Comparison of ENCODE assay signal across 21 cellular contexts in the genomic region with DNA sequence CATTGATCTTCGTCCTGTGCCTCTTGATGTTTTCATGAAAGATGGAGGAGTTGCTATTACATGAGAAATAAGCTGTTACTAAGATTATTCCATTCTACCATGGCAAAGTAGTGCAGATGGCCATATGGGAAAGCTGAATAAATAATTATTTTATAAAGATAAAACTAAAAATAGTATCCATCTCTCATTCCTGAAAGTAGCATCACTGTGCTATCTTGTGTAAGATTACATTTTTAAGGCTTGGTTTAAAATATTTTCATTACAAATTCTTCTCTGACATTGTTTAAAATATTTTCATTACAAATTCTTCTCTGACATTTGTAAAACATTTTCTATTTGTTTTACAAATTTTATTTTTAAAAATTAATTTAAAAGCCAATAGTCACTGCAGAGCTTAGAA.
A peak's percentile ranks its signal among the peaks of the same experiment; 100 is the strongest.
DNase-seq lines count a peak whose midpoint lies in the region; ATAC-seq and TF ChIP-seq lines count a peak whose summit lies in the region.
"Had no signal": no experiment of that assay in that cellular context is flagged by ENCODE, and none has a peak within 500 bp of the region (broad histone marks: within the 10 kb centered on the region; RNA-seq: fewer than 3 reads in every experiment).

No MANE protein-coding gene starts in this region.

- ATAC-seq in WTC11 (no peak), gastrocnemius medialis (no peak), PC-3 (no peak), GM21528 (IDR thresholded peaks at IDR 0.05; ENCODE audit: low FRiP score, unreplicated experiment) (no peak)
- ATAC-seq: Panc1 had no signal

- H3K27ac Mint-ChIP-seq in WTC11: 0 out of 2 replicates have a peak overlapping the region, but pooled peaks have one; percentile 37
- H3K27ac Mint-ChIP-seq: CD4-positive, CD25-positive, alpha-beta regulatory T cell; T-helper 1 cell treated with Interleukin-12 subunit alpha and Interleukin-12 subunit beta and Interleukin-4 antibody, amounts not matched to agents 30 μg/mL and 1 μg/mL, for 36 hours had no signal

- H3K4me1 ChIP-seq in osteoblast (ENCODE audit: insufficient read depth, low read length): peaks cover 9% of the 10 kb centered on the region
- H3K4me1 ChIP-seq in ascending aorta: peaks cover 0 to 2% of the 10 kb centered on the region in 2 donors
- H3K4me1 ChIP-seq in gastrocnemius medialis: no peaks in the 10 kb centered on the region
- H3K4me1 ChIP-seq in PC-3 (ENCODE audit: insufficient read depth, low read length): peaks cover 16% of the 10 kb centered on the region
- H3K4me1 ChIP-seq: BLaER1 had no signal

- H2AFZ ChIP-seq in osteoblast (ENCODE audit: low read length) (peak overlapping the region; percentile 26), PC-3 (ENCODE audit: low read length) (no peak overlapping the region)

- H3K79me2 ChIP-seq in osteoblast (ENCODE audit: insufficient read depth, low read length) (no peaks in the 10 kb centered on the region), PC-3 (ENCODE audit: low read length) (no peaks in the 10 kb centered on the region)

- CTCF ChIA-PET in WTC11 (lab: Charles Lee): no interaction called here
- CTCF ChIA-PET in PC-3 (lab: Charles Lee): no interaction called here

- BruUV-seq in PC-3 (replicated peaks; lab: Mats Ljungman, UMichigan): no TSS peak

- no peaks in the 10 kb centered on the region for H3K9me2 ChIP-seq in PC-3 (replicated peaks; ENCODE audit: low read length)

- no peaks in the 10 kb centered on the region for H3K36me3 ChIP-seq in osteoblast (ENCODE audit: insufficient read depth, low read length)
- H3K36me3 ChIP-seq in ascending aorta: no peaks in the 10 kb centered on the region
- no peaks in the 10 kb centered on the region for H3K36me3 ChIP-seq in gastrocnemius medialis
- no peaks in the 10 kb centered on the region for H3K36me3 ChIP-seq in PC-3 (ENCODE audit: low read depth, low read length)
- H3K36me3 ChIP-seq: BLaER1 had no signal

- peaks cover 19% of the 10 kb centered on the region for H3K4me1 Mint-ChIP-seq in WTC11

- no peaks in the 10 kb centered on the region for H3K36me3 Mint-ChIP-seq in WTC11
- H3K36me3 Mint-ChIP-seq: CD4-positive, CD25-positive, alpha-beta regulatory T cell had no signal

- no peak for TF ChIP-seq POLR2A in gastrocnemius medialis (IDR thresholded peaks at IDR 0.05)

- no peaks in the 10 kb centered on the region for H3K9me3 ChIP-seq in osteoblast (ENCODE audit: low read depth, low read length)
- no peaks in the 10 kb centered on the region for H3K9me3 ChIP-seq in ascending aorta
- H3K9me3 ChIP-seq in gastrocnemius medialis: no peaks in the 10 kb centered on the region
- no peaks in the 10 kb centered on the region for H3K9me3 ChIP-seq in PC-3 (ENCODE audit: low read length)
- H3K9me3 ChIP-seq: BLaER1 had no signal

- H3K4me3 ChIP-seq in AG10803 (ENCODE audit: low read length) (no peak overlapping the region), osteoblast (ENCODE audit: insufficient read depth, low read length) (no peak overlapping the region), ascending aorta (no peak overlapping the region), gastrocnemius medialis (no peak overlapping the region), PC-3 (ENCODE audit: low read length) (no peak overlapping the region)
- H3K4me3 ChIP-seq: BLaER1 had no signal

- DNase-seq in AG10803 (ENCODE audit: low read depth) (peak; percentile 54), GM04503 (ENCODE audit: low read depth) (peak; percentile 26), WTC11 (ENCODE audit: low spot score) (no peak), osteoblast (ENCODE audit: insufficient read length, low spot score, missing footprints) (no peak), ascending aorta (ENCODE audit: low spot score in 2 of 2) (no peak), gastrocnemius medialis (no peak), PC-3 (no peak)
- DNase-seq: CD4-positive, CD25-positive, alpha-beta regulatory T cell; KBM-7; MV-4-11; NCI-H1105; NCI-H146; NCI-H2029; NCI-H526 treated with DMSO at 0.1 percent for 48 hours; SHP77 treated with DMSO at 0.1 percent for 48 hours; SW 1271 had no signal

- peaks cover 5% of the 10 kb centered on the region for H3F3A ChIP-seq in PC-3 (ENCODE audit: low read length, unreplicated experiment)

- no peaks in the 10 kb centered on the region for H3K9me3 Mint-ChIP-seq in WTC11
- H3K9me3 Mint-ChIP-seq: T-helper 1 cell treated with Interleukin-12 subunit alpha and Interleukin-12 subunit beta and Interleukin-4 antibody, amounts not matched to agents 30 μg/mL and 1 μg/mL, for 36 hours had no signal

- in situ Hi-C loops in gastrocnemius medialis (cut with MboI; ENCODE audit: low sequenced_read_pairs in 4 of 4): no loop called here

- H3K27me3 Mint-ChIP-seq in WTC11 (ENCODE audit: low read depth): no peaks in the 10 kb centered on the region
- H3K27me3 Mint-ChIP-seq: CD4-positive, CD25-positive, alpha-beta regulatory T cell had no signal

- H4K20me1 ChIP-seq in osteoblast (ENCODE audit: insufficient read depth, low read length): no peaks in the 10 kb centered on the region
- H4K20me1 ChIP-seq in PC-3 (ENCODE audit: low read length): no peaks in the 10 kb centered on the region
- H4K20me1 ChIP-seq: BLaER1 had no signal

- H3K27ac ChIP-seq in osteoblast (ENCODE audit: low read depth, low read length) (peak overlapping the region; percentile 60), ascending aorta (no peak overlapping the region), gastrocnemius medialis (no peak overlapping the region), PC-3 (ENCODE audit: low read length) (no peak overlapping the region)
- H3K27ac ChIP-seq: BLaER1, RWPE1 had no signal

- TF ChIP-seq CTCF in AG10803 (conservative IDR thresholded peaks at IDR 0.05; ENCODE audit: low read length) (no peak), WTC11 (IDR thresholded peaks at IDR 0.05) (no peak), osteoblast (IDR thresholded peaks at IDR 0.05; ENCODE audit: extremely low read depth, low read depth, low read length) (no peak), ascending aorta (IDR thresholded peaks at IDR 0.05) (no peak), gastrocnemius medialis (IDR thresholded peaks at IDR 0.05 in 4 of 5, conservative IDR thresholded peaks at IDR 0.05 in 1 of 5) (no peak), PC-3 (conservative IDR thresholded peaks at IDR 0.05; ENCODE audit: low read depth, low read length) (no peak)

- H3K4me3 Mint-ChIP-seq in WTC11: no peak overlapping the region
- H3K4me3 Mint-ChIP-seq: CD4-positive, CD25-positive, alpha-beta regulatory T cell; T-helper 1 cell treated with Interleukin-12 subunit alpha and Interleukin-12 subunit beta and Interleukin-4 antibody, amounts not matched to agents 30 μg/mL and 1 μg/mL, for 36 hours had no signal

- H3K4me2 ChIP-seq in osteoblast (ENCODE audit: insufficient read depth, low read length) (no peak overlapping the region), PC-3 (ENCODE audit: low read length) (no peak overlapping the region)
- H3K4me2 ChIP-seq: BLaER1 had no signal

- no peak overlapping the region for H3K9ac ChIP-seq in PC-3 (ENCODE audit: low read length)
- H3K9ac ChIP-seq: BLaER1 had no signal

- POLR2A ChIA-PET in WTC11 (lab: Charles Lee) (no interaction called here), PC-3 (lab: Charles Lee; ENCODE audit: unreplicated experiment) (no interaction called here)

- H3K27me3 ChIP-seq in osteoblast (ENCODE audit: insufficient read depth, low read length): no peaks in the 10 kb centered on the region
- H3K27me3 ChIP-seq in ascending aorta: no peaks in the 10 kb centered on the region
- no peaks in the 10 kb centered on the region for H3K27me3 ChIP-seq in gastrocnemius medialis
- H3K27me3 ChIP-seq in PC-3 (ENCODE audit: low read length): no peaks in the 10 kb centered on the region
- H3K27me3 ChIP-seq: BLaER1 had no signal

- intact Hi-C loops in ascending aorta (cut with DNase I) (no loop called here), gastrocnemius medialis (cut with DNase I; ENCODE audit: low total_unique reads) (no loop called here), PC-3 (cut with micrococcal nuclease) (no loop called here)

TF ChIP-seq in WTC11, 78 proteins besides CTCF, POLR2A, EP300 and RAD21 (continues in another document):
- TF ChIP-seq ESRRA (CRISPR knock-in tag; IDR thresholded peaks at IDR 0.05; ENCODE audit: borderline replicate concordance) (no peak), ZNF396 (CRISPR knock-in tag; IDR thresholded peaks at IDR 0.05; ENCODE audit: borderline replicate concordance) (no peak)
- TF ChIP-seq, protein P1, sequence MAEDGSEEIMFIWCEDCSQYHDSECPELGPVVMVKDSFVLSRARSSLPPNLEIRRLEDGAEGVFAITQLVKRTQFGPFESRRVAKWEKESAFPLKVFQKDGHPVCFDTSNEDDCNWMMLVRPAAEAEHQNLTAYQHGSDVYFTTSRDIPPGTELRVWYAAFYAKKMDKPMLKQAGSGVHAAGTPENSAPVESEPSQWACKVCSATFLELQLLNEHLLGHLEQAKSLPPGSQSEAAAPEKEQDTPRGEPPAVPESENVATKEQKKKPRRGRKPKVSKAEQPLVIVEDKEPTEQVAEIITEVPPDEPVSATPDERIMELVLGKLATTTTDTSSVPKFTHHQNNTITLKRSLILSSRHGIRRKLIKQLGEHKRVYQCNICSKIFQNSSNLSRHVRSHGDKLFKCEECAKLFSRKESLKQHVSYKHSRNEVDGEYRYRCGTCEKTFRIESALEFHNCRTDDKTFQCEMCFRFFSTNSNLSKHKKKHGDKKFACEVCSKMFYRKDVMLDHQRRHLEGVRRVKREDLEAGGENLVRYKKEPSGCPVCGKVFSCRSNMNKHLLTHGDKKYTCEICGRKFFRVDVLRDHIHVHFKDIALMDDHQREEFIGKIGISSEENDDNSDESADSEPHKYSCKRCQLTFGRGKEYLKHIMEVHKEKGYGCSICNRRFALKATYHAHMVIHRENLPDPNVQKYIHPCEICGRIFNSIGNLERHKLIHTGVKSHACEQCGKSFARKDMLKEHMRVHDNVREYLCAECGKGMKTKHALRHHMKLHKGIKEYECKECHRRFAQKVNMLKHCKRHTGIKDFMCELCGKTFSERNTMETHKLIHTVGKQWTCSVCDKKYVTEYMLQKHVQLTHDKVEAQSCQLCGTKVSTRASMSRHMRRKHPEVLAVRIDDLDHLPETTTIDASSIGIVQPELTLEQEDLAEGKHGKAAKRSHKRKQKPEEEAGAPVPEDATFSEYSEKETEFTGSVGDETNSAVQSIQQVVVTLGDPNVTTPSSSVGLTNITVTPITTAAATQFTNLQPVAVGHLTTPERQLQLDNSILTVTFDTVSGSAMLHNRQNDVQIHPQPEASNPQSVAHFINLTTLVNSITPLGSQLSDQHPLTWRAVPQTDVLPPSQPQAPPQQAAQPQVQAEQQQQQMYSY (CRISPR knock-in tag; IDR thresholded peaks at IDR 0.05): no peak
- TF ChIP-seq, protein P2, sequence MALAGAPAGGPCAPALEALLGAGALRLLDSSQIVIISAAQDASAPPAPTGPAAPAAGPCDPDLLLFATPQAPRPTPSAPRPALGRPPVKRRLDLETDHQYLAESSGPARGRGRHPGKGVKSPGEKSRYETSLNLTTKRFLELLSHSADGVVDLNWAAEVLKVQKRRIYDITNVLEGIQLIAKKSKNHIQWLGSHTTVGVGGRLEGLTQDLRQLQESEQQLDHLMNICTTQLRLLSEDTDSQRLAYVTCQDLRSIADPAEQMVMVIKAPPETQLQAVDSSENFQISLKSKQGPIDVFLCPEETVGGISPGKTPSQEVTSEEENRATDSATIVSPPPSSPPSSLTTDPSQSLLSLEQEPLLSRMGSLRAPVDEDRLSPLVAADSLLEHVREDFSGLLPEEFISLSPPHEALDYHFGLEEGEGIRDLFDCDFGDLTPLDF (CRISPR knock-in tag; IDR thresholded peaks at IDR 0.05): no peak

Comparison
In these comparisons a context has a peak if more than half of its experiments do, and no peak if none do; other contexts are left out.
1. DNase-seq: peak in AG10803 (single experiment) and GM04503 (single experiment); none in WTC11 (single experiment), osteoblast (single experiment), ascending aorta (0 of 2), gastrocnemius medialis (0 of 2) and PC-3 (single experiment).